ENCODE assay signal across 1 cellular context in genomic region chr11:2905299-2905698, GRCh38. TPM values are rescaled to one million over a fixed set of nuclear protein-coding genes. Genes with fewer than 3 reads are reported as not detected.
"Had no signal": no experiment of that assay in that cellular context is flagged by ENCODE, and none has a peak within 500 bp of the region (broad histone marks: within the 10 kb centered on the region; RNA-seq: fewer than 3 reads in every experiment).

No MANE protein-coding gene starts in this region.

RNA-seq across cellular contexts. Expression of gene CDKN1C, which starts 19.7 kb away (rescaled TPM):
- polyA plus RNA-seq: IgD-negative memory B cell had no signal

RNA-seq across cellular contexts. Expression of gene PHLDA2, which starts 23.9 kb away (rescaled TPM):
- polyA plus RNA-seq: IgD-negative memory B cell had no signal
